Comparison of ENCODE assay signal across 13 cellular contexts in genomic region chr10:68223535-68224165, GRCh38. TPM values are rescaled to one million over a fixed set of nuclear protein-coding genes. Genes with fewer than 3 reads are reported as not detected.
A peak's percentile ranks its signal among the peaks of the same experiment; 100 is the strongest.
DNase-seq lines count a peak whose midpoint lies in the region; FAIRE-seq and TF ChIP-seq lines count a peak whose summit lies in the region.
"Had no signal": no experiment of that assay in that cellular context is flagged by ENCODE, and none has a peak within 500 bp of the region (broad histone marks: within the 10 kb centered on the region; RNA-seq: fewer than 3 reads in every experiment).

No MANE protein-coding gene starts in this region.

- H2BK120ac ChIP-seq in H1 (replicated peaks; ENCODE audit: low read depth, low read length), result no peak overlapping the region

- no peak overlapping the region for H3K23ac ChIP-seq in H1 (ENCODE audit: insufficient read length)

- no peak overlapping the region for H4K91ac ChIP-seq in H1 (replicated peaks; ENCODE audit: insufficient read length, low read length)

- POLR2A ChIA-PET in H1 (lab: Charles Lee; ENCODE audit: partially characterized antibody), result interaction anchor here (1.1 to 2.0 kb wide), 5 partner anchors 78 to 337 kb away, joined by 3 to 11 read pairs (median 3); partner anchors contain the start of gene PBLD
- POLR2A ChIA-PET in MCF 10A (lab: Yijun Ruan, JAX), result interaction anchor here (0.5 to 1.0 kb wide), 4 partner anchors 8 to 126 kb away, joined by 3 to 4 read pairs (median 4); no protein-coding TSS in a partner anchor

- no peak overlapping the region for H3K27ac Mint-ChIP-seq in MCF 10A (ENCODE audit: low read depth, unreplicated experiment)

- H3K9me3 ChIP-seq in MM.1S (replicated peaks; ENCODE audit: insufficient read depth, low read length) (no peaks in the 10 kb centered on the region), H1 (ENCODE audit: insufficient read depth in 2 of 2, low read depth in 1 of 2, low read length in 1 of 2) (no peaks in the 10 kb centered on the region)

- WGBS in H1 (ENCODE audit: extremely low coverage in 1 of 2, insufficient coverage in 1 of 2, insufficient read length in 1 of 2, insufficient replicate concordance in 2 of 2, low coverage in 1 of 2, low lambda C conversion rate in 2 of 2, missing lambda C conversion rate in 1 of 2), 2 experiments, result 59% methylated on average over 3 of the region's 3 CpGs; no CpG with 5 or more reads in 1 of the 2 experiments

- TF ChIP-seq CTCF in MM.1S (IDR thresholded peaks at IDR 0.05; ENCODE audit: low read length) (peak; percentile 13; the same call in 1 of the 2 replicates), H1 (IDR thresholded peaks at IDR 0.05; ENCODE audit: control extremely low read depth in 1 of 3, insufficient read depth in 1 of 3, low read depth in 1 of 3, low read length in 3 of 3) (peak; percentile 58 to 77 (median 67)), MCF 10A (IDR thresholded peaks at IDR 0.05; ENCODE audit: unreplicated experiment) (no peak)

- H2AFZ ChIP-seq in MM.1S (ENCODE audit: low read length) (no peak overlapping the region), H1 (ENCODE audit: low read length) (peak overlapping the region; percentile 50; the same call in 1 of the 2 replicates)

- H3K79me1 ChIP-seq in H1 (ENCODE audit: low read depth, low read length), result no peaks in the 10 kb centered on the region

- no peak overlapping the region for H3K9ac ChIP-seq in MM.1S (ENCODE audit: low read length)
- H3K9ac ChIP-seq in H1 (replicated peaks in 1 of 4; ENCODE audit: extremely low read depth in 1 of 4, low read depth in 3 of 4, low read length in 3 of 4), result no peak overlapping the region

- H3K27me3 ChIP-seq in MM.1S (replicated peaks; ENCODE audit: insufficient read depth, low read length) (no peaks in the 10 kb centered on the region), H1 (replicated peaks in 1 of 4; ENCODE audit: control insufficient read depth in 3 of 4, extremely low read depth in 1 of 4, insufficient read depth in 3 of 4, low read length in 3 of 4) (no peaks in the 10 kb centered on the region)

- H3K9me3 Mint-ChIP-seq in MCF 10A (ENCODE audit: unreplicated experiment), result no peaks in the 10 kb centered on the region

- no peak overlapping the region for H3K18ac ChIP-seq in H1 (ENCODE audit: extremely low read depth, low read length)

- no peak overlapping the region for H4K5ac ChIP-seq in H1 (ENCODE audit: insufficient read length, low read depth, low read length)

- H4K20me1 ChIP-seq in MM.1S (ENCODE audit: insufficient read depth, low read length), result no peaks in the 10 kb centered on the region
- H4K20me1 ChIP-seq in H1 (replicated peaks in 1 of 2; ENCODE audit: control insufficient read depth in 1 of 2, insufficient read depth in 2 of 2, low read length in 2 of 2), result no peaks in the 10 kb centered on the region

- TF ChIP-seq POLR2A in H1 (IDR thresholded peaks at IDR 0.05; ENCODE audit: control extremely low read depth in 1 of 2, low read depth in 2 of 2, low read length in 2 of 2), result no peak

- H2BK12ac ChIP-seq in H1 (ENCODE audit: low read depth, low read length), result no peak overlapping the region

- CTCF ChIA-PET in H1 (lab: Charles Lee; ENCODE audit: partially characterized antibody), result interaction anchor here (0.6 to 2.8 kb wide), 16 partner anchors 9 to 122 kb away, joined by 3 to 19 read pairs (median 4); partner anchors contain the start of gene PBLD
- CTCF ChIA-PET in MCF 10A (lab: Yijun Ruan, JAX), result interaction anchor here (0.5 to 4.0 kb wide), 7 partner anchors 10 to 141 kb away, joined by 3 to 35 read pairs (median 3); no protein-coding TSS in a partner anchor

- no peak overlapping the region for H3K56ac ChIP-seq in H1 (replicated peaks; ENCODE audit: insufficient read length, low read depth, low read length)

- intact Hi-C loops in MCF 10A (cut with micrococcal nuclease), result no loop called here

- no peak overlapping the region for H3K14ac ChIP-seq in H1 (ENCODE audit: insufficient read length)

- H3K27ac ChIP-seq in MM.1S (ENCODE audit: low read length) (no peak overlapping the region), H1 (ENCODE audit: low read depth, low read length) (no peak overlapping the region)

- no peak for TF ChIP-seq EP300 in H1 (IDR thresholded peaks at IDR 0.05; ENCODE audit: borderline replicate concordance in 1 of 2, low read depth in 2 of 2, low read length in 2 of 2)

- no peak overlapping the region for H2BK20ac ChIP-seq in H1 (ENCODE audit: low read length)

- no peak overlapping the region for H3K4me3 Mint-ChIP-seq in MCF 10A (ENCODE audit: unreplicated experiment)

- H3F3A ChIP-seq in MM.1S (ENCODE audit: insufficient read depth, low read length), result no peaks in the 10 kb centered on the region

- H3K4ac ChIP-seq in H1 (replicated peaks; ENCODE audit: insufficient read length, low read depth, low read length), result no peak overlapping the region

- no peak overlapping the region for H2AK5ac ChIP-seq in H1 (ENCODE audit: low read depth, low read length)

- FAIRE-seq in H1 (lab: Jason Lieb, UNC), result peak; percentile 79

- DNase-seq in NCI-H82 (lab: John Stamatoyannopoulos, UW), result peak; percentile 41
- no peak for DNase-seq in NCI-H82 treated with DMSO at 0.1 percent for 48 hours (lab: John Stamatoyannopoulos, UW; ENCODE audit: unreplicated experiment)
- DNase-seq in MM.1S, result no peak
- peak in 1 of 2 experiments; percentile 58 for DNase-seq in H1 (ENCODE audit: low read depth in 1 of 2, low spot score in 2 of 2)
- peak; percentile 11 for DNase-seq in renal cortical epithelial cell (ENCODE audit: low read depth)
- DNase-seq in MCF 10A (ENCODE audit: unreplicated experiment), result no peak
- no peak for DNase-seq in GM03348 (ENCODE audit: low spot score)
- no peak for DNase-seq in D341Med (ENCODE audit: low spot score)
- DNase-seq: DMS79; effector CD4-positive, alpha-beta T cell; NCI-H1694 treated with DMSO at 0.1 percent for 48 hours; T-helper 9 cell had no signal

- H3K4me1 ChIP-seq in MM.1S (ENCODE audit: low read length) (no peaks in the 10 kb centered on the region), H1 (replicated peaks in 1 of 4; ENCODE audit: control insufficient read depth in 3 of 4, insufficient read depth in 4 of 4, low read length in 3 of 4) (no peaks in the 10 kb centered on the region)

- H2BK5ac ChIP-seq in H1 (ENCODE audit: low read depth, low read length), result no peak overlapping the region

- H3K9me2 ChIP-seq in MM.1S (replicated peaks; ENCODE audit: insufficient read depth, low read length), result no peaks in the 10 kb centered on the region

- BruUV-seq in MCF 10A (replicated peaks; lab: Mats Ljungman, UMichigan), result no TSS peak

- H3K4me1 Mint-ChIP-seq in MCF 10A (ENCODE audit: insufficient read depth, unreplicated experiment), result peaks cover 6% of the 10 kb centered on the region

- H3K36me3 ChIP-seq in MM.1S (replicated peaks; ENCODE audit: insufficient read depth, low read length) (no peaks in the 10 kb centered on the region), H1 (ENCODE audit: control insufficient read depth in 2 of 4, insufficient read depth in 4 of 4, low read length in 3 of 4) (no peaks in the 10 kb centered on the region)

- no peak overlapping the region for H2BK15ac ChIP-seq in H1 (ENCODE audit: low read length)

- H3K79me2 ChIP-seq in MM.1S (ENCODE audit: low read length), result no peaks in the 10 kb centered on the region
- no peaks in the 10 kb centered on the region for H3K79me2 ChIP-seq in H1 (ENCODE audit: control insufficient read depth in 1 of 2, insufficient read depth in 2 of 2, low read length in 2 of 2)

- peak; percentile 67 to 77 for TF ChIP-seq RAD21 in H1 (IDR thresholded peaks at IDR 0.05 in 1 of 2, conservative IDR thresholded peaks at IDR 0.05 in 1 of 2; ENCODE audit: low read depth in 2 of 2, low read length in 2 of 2)

- H3K23me2 ChIP-seq in H1 (ENCODE audit: low read depth, low read length), result no peaks in the 10 kb centered on the region

- H3K4me2 ChIP-seq in MM.1S (ENCODE audit: low read depth, low read length) (no peak overlapping the region), H1 (ENCODE audit: insufficient read depth in 1 of 2, low read depth in 2 of 2, low read length in 2 of 2) (no peak overlapping the region)

- H3K4me3 ChIP-seq in MM.1S (ENCODE audit: low read length) (no peak overlapping the region), H1 (ENCODE audit: extremely low read depth in 1 of 4, insufficient read depth in 2 of 4, low read depth in 3 of 4, low read length in 4 of 4) (no peak overlapping the region)

- no peaks in the 10 kb centered on the region for H3K36me3 Mint-ChIP-seq in MCF 10A (ENCODE audit: insufficient read depth, unreplicated experiment)

- no peak overlapping the region for H4K8ac ChIP-seq in H1 (ENCODE audit: extremely low read depth, insufficient read depth, low read length)

- no peaks in the 10 kb centered on the region for H3K27me3 Mint-ChIP-seq in MCF 10A (ENCODE audit: insufficient read depth, unreplicated experiment)

TF ChIP-seq in H1, 55 proteins besides CTCF, POLR2A, EP300 and RAD21 (continues in another document):
- TF ChIP-seq SP1 (IDR thresholded peaks at IDR 0.05; ENCODE audit: low read depth, low read length) (no peak), MAFK (IDR thresholded peaks at IDR 0.05; ENCODE audit: low read depth, low read length) (no peak), EZH2 (IDR thresholded peaks at IDR 0.05; ENCODE audit: low read depth, low read length, severe bottlenecking) (no peak), SRF (IDR thresholded peaks at IDR 0.05; ENCODE audit: low read depth, low read length) (no peak), CHD2 (IDR thresholded peaks at IDR 0.05; ENCODE audit: low read length) (no peak), GTF2F1 (IDR thresholded peaks at IDR 0.05; ENCODE audit: borderline replicate concordance, low read depth, low read length) (no peak), CREB1 (IDR thresholded peaks at IDR 0.05) (no peak), USF2 (IDR thresholded peaks at IDR 0.05; ENCODE audit: low read length) (no peak)

RNA-seq across cellular contexts. Expression of gene ATOH7, which starts 8.3 kb away (rescaled TPM):
- total RNA-seq in H1 (2021; fragmentation: NEBNext Ultra II Directional; extraction: Animal tissue kit (Norgen Biotek cat#: 25700)), result 0.21 and 0.39 TPM in 2 replicates
- polyA plus RNA-seq in H1 (2011; rRNA removed), result 1.0 and 1.1 TPM in 2 replicates
- polyA plus RNA-seq in H1 (2011; cell fraction: cytosol; rRNA removed), result 1.1 TPM
- 0.50 TPM for polyA plus RNA-seq in H1 (2011; cell fraction: nucleus; rRNA removed)
- 0.24 to 0.79 TPM (median 0.55 TPM) in 4 replicates for polyA plus RNA-seq in H1 (2012, experiment 1 of 2)
- 0.56 TPM for polyA plus RNA-seq in H1 (2012, experiment 2 of 2)
- polyA plus RNA-seq in H1 (2013, experiment 1 of 2), result 0.39 TPM
- 0.44 TPM for polyA plus RNA-seq in H1 (2013, experiment 2 of 2)
- polyA minus RNA-seq in H1 (2011; rRNA and poly(A)+ RNA removed), result 0.12 and 0.32 TPM in 2 replicates
- not detected for polyA minus RNA-seq in H1 (2011; cell fraction: cytosol; rRNA and poly(A)+ RNA removed)
- 2.4 TPM for polyA minus RNA-seq in H1 (2011; cell fraction: nucleus; rRNA and poly(A)+ RNA removed)
- total RNA-seq in renal cortical epithelial cell (0.05 TPM in 1 of 2 replicates, not detected in the other), MCF 10A (2022) (not detected in 2 replicates)
- total RNA-seq: glomerular endothelial cell had no signal

Comparison
In these comparisons a context has a peak if more than half of its experiments do, and no peak if none do; other contexts are left out.
1. DNase-seq: peak in NCI-H82 (single experiment) and renal cortical epithelial cell (single experiment); none in NCI-H82 treated with DMSO at 0.1 percent for 48 hours (single experiment), MM.1S (single experiment), MCF 10A (single experiment), GM03348 (single experiment) and D341Med (single experiment).